ENCODE assay signal across 12 cellular contexts in the genomic region with DNA sequence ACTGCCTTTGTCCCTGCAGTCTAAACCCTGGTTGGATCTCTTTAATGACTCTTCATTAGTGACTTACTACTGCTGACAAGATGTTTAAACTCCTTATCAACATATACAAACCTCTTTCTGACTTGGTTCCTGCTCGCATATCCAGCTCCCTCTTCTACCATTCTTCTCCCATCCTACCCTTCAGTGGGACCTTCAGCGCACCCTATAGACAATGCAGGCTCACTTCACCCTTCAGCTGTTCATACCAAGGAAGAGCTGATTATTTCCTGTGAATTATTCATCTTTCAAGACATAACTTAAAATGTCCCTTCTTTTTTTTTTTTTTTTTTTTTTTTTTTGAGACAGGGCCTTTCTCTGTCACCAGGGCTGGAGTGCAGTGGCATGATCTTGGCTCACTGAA.
DNase-seq lines count a peak whose midpoint lies in the region; ATAC-seq and TF ChIP-seq lines count a peak whose summit lies in the region.
"Had no signal": no experiment of that assay in that cellular context is flagged by ENCODE, and none has a peak within 500 bp of the region (broad histone marks: within the 10 kb centered on the region; RNA-seq: fewer than 3 reads in every experiment).

No MANE protein-coding gene starts in this region.

- no peaks in the 10 kb centered on the region for H3K27me3 ChIP-seq in cardiac muscle cell
- H3K27me3 ChIP-seq in heart right ventricle, result no peaks in the 10 kb centered on the region
- no peaks in the 10 kb centered on the region for H3K27me3 ChIP-seq in WERI-Rb-1 (ENCODE audit: insufficient read depth, low read depth, severe bottlenecking)
- H3K27me3 ChIP-seq: BLaER1, Peyer's patch had no signal

- H3K9me3 ChIP-seq in cardiac muscle cell (ENCODE audit: low read depth), result no peaks in the 10 kb centered on the region
- H3K9me3 ChIP-seq in heart right ventricle, result no peaks in the 10 kb centered on the region
- H3K9me3 ChIP-seq in WERI-Rb-1 (ENCODE audit: severe bottlenecking), result no peaks in the 10 kb centered on the region
- H3K9me3 ChIP-seq: BLaER1, Peyer's patch had no signal

- 41 to 43% methylated on average over 2 of the region's 2 CpGs for WGBS in heart right ventricle, 2 donors

- H3K4me3 ChIP-seq in cardiac muscle cell (no peak overlapping the region), heart right ventricle (no peak overlapping the region), WERI-Rb-1 (ENCODE audit: low read depth, low read length) (no peak overlapping the region)
- H3K4me3 ChIP-seq: BLaER1, Peyer's patch had no signal

- intact Hi-C loops in heart right ventricle (cut with DNase I), result no loop called here

- ATAC-seq in heart right ventricle, result no peak
- peak; percentile 53 for ATAC-seq in HG03565 (IDR thresholded peaks at IDR 0.05; ENCODE audit: unreplicated experiment)
- ATAC-seq: stimulated activated naive CD8-positive, alpha-beta T cell treated with anti-CD3 and anti-CD28 coated beads, Interleukin-15, amount 100 ng/mL, for 72 hours had no signal

- peak; percentile 14 for TF ChIP-seq CTCF in cardiac muscle cell (IDR thresholded peaks at IDR 0.05; ENCODE audit: low read depth, low read length)
- TF ChIP-seq CTCF in heart right ventricle (IDR thresholded peaks at IDR 0.05), result no peak
- peak; percentile 34 for TF ChIP-seq CTCF in WERI-Rb-1 (IDR thresholded peaks at IDR 0.05; ENCODE audit: low read depth, low read length)

- no peaks in the 10 kb centered on the region for H3K4me1 ChIP-seq in cardiac muscle cell (ENCODE audit: low read depth)
- no peaks in the 10 kb centered on the region for H3K4me1 ChIP-seq in heart right ventricle
- H3K4me1 ChIP-seq: BLaER1, Peyer's patch had no signal

- H3K36me3 ChIP-seq in cardiac muscle cell (no peaks in the 10 kb centered on the region), heart right ventricle (no peaks in the 10 kb centered on the region), WERI-Rb-1 (no peaks in the 10 kb centered on the region)
- H3K36me3 ChIP-seq: BLaER1, Peyer's patch had no signal

- no peak overlapping the region for H3K27ac ChIP-seq in cardiac muscle cell
- H3K27ac ChIP-seq in heart right ventricle, result no peak overlapping the region
- no peak overlapping the region for H3K27ac ChIP-seq in WERI-Rb-1
- H3K27ac ChIP-seq: BLaER1, Peyer's patch had no signal

- peak in 1 of 2 donors; percentile 4 for DNase-seq in cardiac muscle cell (ENCODE audit: low read depth in 1 of 2, low spot score in 1 of 2)
- no peak for DNase-seq in heart right ventricle
- DNase-seq in WERI-Rb-1, result peak; percentile 21
- DNase-seq in stimulated activated CD4-positive, alpha-beta T cell treated with anti-CD3 and anti-CD28 coated beads, Interleukin-2, amount 100 ng/mL, for 24 hours, result no peak
- no peak for DNase-seq in stimulated activated CD4-positive, alpha-beta T cell treated with anti-CD3 and anti-CD28 coated beads, Interleukin-4, amount 100 ng/mL, for 24 hours
- no peak for DNase-seq in occipital lobe (lab: John Stamatoyannopoulos, UW)
- DNase-seq in HT-29 (ENCODE audit: low spot score), result no peak
- DNase-seq: Peyer's patch; retina; stimulated activated naive CD8-positive, alpha-beta T cell treated with anti-CD3 and anti-CD28 coated beads, Interleukin-15, amount 100 ng/mL, for 72 hours had no signal

Comparison
In these comparisons a context has a peak if more than half of its experiments do, and no peak if none do; other contexts are left out.
1. CTCF ChIP-seq: peak in cardiac muscle cell (single experiment) and WERI-Rb-1 (single experiment); none in heart right ventricle (0 of 9).